In the genomic region with DNA sequence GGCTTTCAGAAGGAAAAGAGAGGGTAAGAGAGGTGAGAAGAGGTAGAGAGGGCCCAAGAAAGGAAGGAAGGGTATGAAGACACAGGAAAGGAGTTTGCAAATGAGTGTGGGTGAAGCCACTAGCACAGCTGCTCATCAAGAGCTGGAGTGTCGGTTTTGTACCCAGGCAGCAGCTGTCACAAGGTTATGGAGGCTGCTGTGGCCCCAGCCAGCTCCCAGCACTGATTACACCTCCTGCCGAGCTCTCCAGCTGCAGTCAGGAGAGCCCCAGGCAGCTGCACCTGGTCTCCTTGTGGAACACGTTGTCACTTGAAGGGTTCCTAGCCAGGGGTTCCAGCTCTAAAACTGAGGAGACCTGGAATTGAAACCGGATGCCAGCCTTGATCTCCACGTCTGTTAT, we compare ENCODE assay signal across 9 cellular contexts.
DNase-seq lines count a peak whose midpoint lies in the region; ATAC-seq, FAIRE-seq and TF ChIP-seq lines count a peak whose summit lies in the region.
"Had no signal": no experiment of that assay in that cellular context is flagged by ENCODE, and none has a peak within 500 bp of the region (broad histone marks: within the 10 kb centered on the region; RNA-seq: fewer than 3 reads in every experiment).

No MANE protein-coding gene starts in this region.

- no peaks in the 10 kb centered on the region for H3K79me2 ChIP-seq in H1 (ENCODE audit: control insufficient read depth in 1 of 2, insufficient read depth in 2 of 2, low read length in 2 of 2)

- no peak overlapping the region for H3K14ac ChIP-seq in H1 (ENCODE audit: insufficient read length)

- no peak for FAIRE-seq in H1 (lab: Jason Lieb, UNC)
- FAIRE-seq in D721Med (lab: Jason Lieb, UNC), result no peak
- FAIRE-seq: TTC549 had no signal

- peaks cover 56% of the 10 kb centered on the region for H3K4me1 Mint-ChIP-seq in activated CD4-positive, alpha-beta T cell treated with anti-CD3 and anti-CD28 coated beads for 36 hours
- H3K4me1 Mint-ChIP-seq in nephron progenitor cell (peaks cover 48% of the 10 kb centered on the region), Calu3 (ENCODE audit: low read depth, unreplicated experiment) (peaks cover 15% of the 10 kb centered on the region)

- no peak overlapping the region for H4K91ac ChIP-seq in H1 (replicated peaks; ENCODE audit: insufficient read length, low read length)

- H2BK20ac ChIP-seq in H1 (ENCODE audit: low read length), result no peak overlapping the region

- TF ChIP-seq EP300 in H1 (IDR thresholded peaks at IDR 0.05; ENCODE audit: borderline replicate concordance in 1 of 2, low read depth in 2 of 2, low read length in 2 of 2), result no peak

- H2BK120ac ChIP-seq in H1 (replicated peaks; ENCODE audit: low read depth, low read length), result no peak overlapping the region

- H3K79me1 ChIP-seq in H1 (ENCODE audit: low read depth, low read length), result no peaks in the 10 kb centered on the region

- POLR2A ChIA-PET in activated CD4-positive, alpha-beta T cell treated with anti-CD3 and anti-CD28 coated beads for 36 hours (lab: Charles Lee), result interaction anchor here (0.7 kb wide), 1 partner anchor 20 kb away, joined by 3 read pairs; no protein-coding TSS in a partner anchor
- POLR2A ChIA-PET in H1 (lab: Charles Lee; ENCODE audit: partially characterized antibody), result interaction anchor here (1.1 to 1.8 kb wide), 4 partner anchors 8 to 60 kb away, joined by 3 to 5 read pairs (median 4); a partner anchor contains a TSS

- no peaks in the 10 kb centered on the region for H3K9me3 ChIP-seq in H1 (ENCODE audit: insufficient read depth in 2 of 2, low read depth in 1 of 2, low read length in 1 of 2)

- H3K18ac ChIP-seq in H1 (ENCODE audit: extremely low read depth, low read length), result 0 out of 2 replicates have a peak overlapping the region, but pooled peaks have one; percentile 16

- H3K9me3 Mint-ChIP-seq in activated CD4-positive, alpha-beta T cell treated with anti-CD3 and anti-CD28 coated beads for 36 hours (ENCODE audit: low read depth), result no peaks in the 10 kb centered on the region
- H3K9me3 Mint-ChIP-seq in nephron progenitor cell (no peaks in the 10 kb centered on the region), Calu3 (ENCODE audit: low read depth, unreplicated experiment) (no peaks in the 10 kb centered on the region)

- H3K27ac ChIP-seq in H1 (ENCODE audit: low read depth, low read length), result no peak overlapping the region

- 77% methylated on average over 5 of the region's 5 CpGs; no CpG with 5 or more reads in 1 of the 2 experiments for WGBS in H1 (ENCODE audit: extremely low coverage in 1 of 2, insufficient coverage in 1 of 2, insufficient read length in 1 of 2, insufficient replicate concordance in 2 of 2, low coverage in 1 of 2, low lambda C conversion rate in 2 of 2, missing lambda C conversion rate in 1 of 2), 2 experiments

- TF ChIP-seq RAD21 in H1 (IDR thresholded peaks at IDR 0.05 in 1 of 2, conservative IDR thresholded peaks at IDR 0.05 in 1 of 2; ENCODE audit: low read depth in 2 of 2, low read length in 2 of 2), result no peak

- H3K9ac ChIP-seq in H1 (replicated peaks in 1 of 4; ENCODE audit: extremely low read depth in 1 of 4, low read depth in 3 of 4, low read length in 3 of 4), result no peak overlapping the region

- H4K8ac ChIP-seq in H1 (ENCODE audit: extremely low read depth, insufficient read depth, low read length), result no peak overlapping the region

- no peak overlapping the region for H2BK12ac ChIP-seq in H1 (ENCODE audit: low read depth, low read length)

- H2BK5ac ChIP-seq in H1 (ENCODE audit: low read depth, low read length), result no peak overlapping the region

- no peaks in the 10 kb centered on the region for H3K36me3 ChIP-seq in H1 (ENCODE audit: control insufficient read depth in 2 of 4, insufficient read depth in 4 of 4, low read length in 3 of 4)

- CTCF ChIA-PET in activated CD4-positive, alpha-beta T cell treated with anti-CD3 and anti-CD28 coated beads for 36 hours (lab: Charles Lee), result interaction anchor here (0.6 to 1.5 kb wide), 5 partner anchors 21 to 1189 kb away, joined by 3 to 6 read pairs (median 3); no protein-coding TSS in a partner anchor
- CTCF ChIA-PET in H1 (lab: Charles Lee; ENCODE audit: partially characterized antibody) (interaction anchor here (0.8 kb wide), 1 partner anchor 8 kb away, joined by 3 read pairs; no protein-coding TSS in a partner anchor), Calu3 (lab: Charles Lee) (interaction anchor here (0.9 kb wide), 1 partner anchor 35 kb away, joined by 4 read pairs; no protein-coding TSS in a partner anchor)

- no peak overlapping the region for H3K23ac ChIP-seq in H1 (ENCODE audit: insufficient read length)

- H2BK15ac ChIP-seq in H1 (ENCODE audit: low read length), result no peak overlapping the region

- H3K23me2 ChIP-seq in H1 (ENCODE audit: low read depth, low read length), result no peaks in the 10 kb centered on the region

- no peaks in the 10 kb centered on the region for H3K36me3 Mint-ChIP-seq in activated CD4-positive, alpha-beta T cell treated with anti-CD3 and anti-CD28 coated beads for 36 hours (ENCODE audit: low read depth)
- H3K36me3 Mint-ChIP-seq in nephron progenitor cell (ENCODE audit: low read depth) (no peaks in the 10 kb centered on the region), Calu3 (ENCODE audit: insufficient read depth, unreplicated experiment) (peaks cover 4% of the 10 kb centered on the region)

- H3K27me3 Mint-ChIP-seq in activated CD4-positive, alpha-beta T cell treated with anti-CD3 and anti-CD28 coated beads for 36 hours, result no peaks in the 10 kb centered on the region
- H3K27me3 Mint-ChIP-seq in nephron progenitor cell (ENCODE audit: low read depth, poor library complexity), result no peaks in the 10 kb centered on the region
- no peaks in the 10 kb centered on the region for H3K27me3 Mint-ChIP-seq in Calu3 (ENCODE audit: unreplicated experiment)

- H3K4ac ChIP-seq in H1 (replicated peaks; ENCODE audit: insufficient read length, low read depth, low read length), result peak overlapping the region; percentile 78

- H4K20me1 ChIP-seq in H1 (replicated peaks in 1 of 2; ENCODE audit: control insufficient read depth in 1 of 2, insufficient read depth in 2 of 2, low read length in 2 of 2), result no peaks in the 10 kb centered on the region

- H3K4me3 ChIP-seq in H1 (ENCODE audit: extremely low read depth in 1 of 4, insufficient read depth in 2 of 4, low read depth in 3 of 4, low read length in 4 of 4), result no peak overlapping the region

- no peak overlapping the region for H3K56ac ChIP-seq in H1 (replicated peaks; ENCODE audit: insufficient read length, low read depth, low read length)

- intact Hi-C loops in activated CD4-positive, alpha-beta T cell treated with anti-CD3 and anti-CD28 coated beads for 36 hours (cut with DNase I, micrococcal nuclease), result loop anchor here in 1 of 2 experiments (10.0 kb wide), 1 partner anchor 985 kb away; a partner anchor contains a TSS
- intact Hi-C loops in Calu3 (cut with micrococcal nuclease; ENCODE audit: unreplicated experiment), result no loop called here

- H2AK5ac ChIP-seq in H1 (ENCODE audit: low read depth, low read length), result no peak overlapping the region

- peaks cover 0 to 5% (median 4%) of the 10 kb centered on the region in 4 experiments; a peak in 3 of 7 replicates for H3K4me1 ChIP-seq in H1 (replicated peaks in 1 of 4; ENCODE audit: control insufficient read depth in 3 of 4, insufficient read depth in 4 of 4, low read length in 3 of 4)

- H3K4me3 Mint-ChIP-seq in activated CD4-positive, alpha-beta T cell treated with anti-CD3 and anti-CD28 coated beads for 36 hours, result no peak overlapping the region
- H3K4me3 Mint-ChIP-seq in nephron progenitor cell, result no peak overlapping the region
- H3K4me3 Mint-ChIP-seq in Calu3 (ENCODE audit: low read depth, unreplicated experiment), result no peak overlapping the region

- no peak overlapping the region for H3K4me2 ChIP-seq in H1 (ENCODE audit: insufficient read depth in 1 of 2, low read depth in 2 of 2, low read length in 2 of 2)

- no TSS peak for BruUV-seq in Calu3 (replicated peaks; lab: Mats Ljungman, UMichigan)

- TF ChIP-seq CTCF in H1 (IDR thresholded peaks at IDR 0.05; ENCODE audit: control extremely low read depth in 1 of 3, insufficient read depth in 1 of 3, low read depth in 1 of 3, low read length in 3 of 3) (no peak), nephron progenitor cell (IDR thresholded peaks at IDR 0.05) (no peak), D721Med (IDR thresholded peaks at IDR 0.05; ENCODE audit: insufficient read depth, missing control alignments) (no peak), Calu3 (IDR thresholded peaks at IDR 0.05; ENCODE audit: unreplicated experiment) (no peak)

- H3K27me3 ChIP-seq in H1 (replicated peaks in 1 of 4; ENCODE audit: control insufficient read depth in 3 of 4, extremely low read depth in 1 of 4, insufficient read depth in 3 of 4, low read length in 3 of 4), result no peaks in the 10 kb centered on the region; a peak in 1 of 7 replicates

- no peak for TF ChIP-seq POLR2A in H1 (IDR thresholded peaks at IDR 0.05; ENCODE audit: control extremely low read depth in 1 of 2, low read depth in 2 of 2, low read length in 2 of 2)

- peak; percentile 47 for DNase-seq in activated CD4-positive, alpha-beta T cell treated with anti-CD3 and anti-CD28 coated beads for 36 hours
- no peak for DNase-seq in activated CD4-positive, alpha-beta T cell treated with anti-CD3 and anti-CD28 coated beads, Interleukin-2, amount 50 U/mL, for 1 hour
- DNase-seq in NCI-H2029 treated with DMSO at 0.1 percent for 48 hours (lab: John Stamatoyannopoulos, UW) (peak; percentile 7), H1 (ENCODE audit: low read depth in 1 of 2, low spot score in 2 of 2) (no peak), nephron progenitor cell (no peak), D721Med (ENCODE audit: insufficient read length, low spot score) (no peak), Calu3 (no peak)

- no peak overlapping the region for H4K5ac ChIP-seq in H1 (ENCODE audit: insufficient read length, low read depth, low read length)

- no peak overlapping the region for H2AFZ ChIP-seq in H1 (ENCODE audit: low read length)

- peak; percentile 64 for ATAC-seq in activated CD4-positive, alpha-beta T cell treated with anti-CD3 and anti-CD28 coated beads for 36 hours
- peak; percentile 88 for ATAC-seq in HG02852 (IDR thresholded peaks at IDR 0.05; ENCODE audit: unreplicated experiment)

- H3K27ac Mint-ChIP-seq in activated CD4-positive, alpha-beta T cell treated with anti-CD3 and anti-CD28 coated beads for 36 hours, result peak overlapping the region; percentile 78
- no peak overlapping the region for H3K27ac Mint-ChIP-seq in nephron progenitor cell
- H3K27ac Mint-ChIP-seq in Calu3 (ENCODE audit: unreplicated experiment), result no peak overlapping the region

TF ChIP-seq in H1, 55 proteins besides CTCF, POLR2A, EP300 and RAD21:
- no peak for TF ChIP-seq CTBP2 (IDR thresholded peaks at IDR 0.05; ENCODE audit: borderline replicate concordance, insufficient read depth, insufficient read length, low read length)
- TF ChIP-seq SIRT6 (IDR thresholded peaks at IDR 0.05; ENCODE audit: low read length), result no peak
- no peak for TF ChIP-seq TAF7 (optimal IDR thresholded peaks at IDR 0.05; ENCODE audit: borderline replicate concordance, low read depth, low read length)
- TF ChIP-seq BCL11A (IDR thresholded peaks at IDR 0.05; ENCODE audit: low read depth in 2 of 2, low read length in 2 of 2), result no peak

Comparison
In these comparisons a context has a peak if more than half of its experiments do, and no peak if none do; other contexts are left out.
1. DNase-seq: peak in activated CD4-positive, alpha-beta T cell treated with anti-CD3 and anti-CD28 coated beads for 36 hours (single experiment) and NCI-H2029 treated with DMSO at 0.1 percent for 48 hours (single experiment); none in activated CD4-positive, alpha-beta T cell treated with anti-CD3 and anti-CD28 coated beads, Interleukin-2, amount 50 U/mL, for 1 hour (single experiment), H1 (0 of 2), nephron progenitor cell (single experiment), D721Med (single experiment) and Calu3 (single experiment).